17 cellular contexts compared by ENCODE assay signal in the genomic region with DNA sequence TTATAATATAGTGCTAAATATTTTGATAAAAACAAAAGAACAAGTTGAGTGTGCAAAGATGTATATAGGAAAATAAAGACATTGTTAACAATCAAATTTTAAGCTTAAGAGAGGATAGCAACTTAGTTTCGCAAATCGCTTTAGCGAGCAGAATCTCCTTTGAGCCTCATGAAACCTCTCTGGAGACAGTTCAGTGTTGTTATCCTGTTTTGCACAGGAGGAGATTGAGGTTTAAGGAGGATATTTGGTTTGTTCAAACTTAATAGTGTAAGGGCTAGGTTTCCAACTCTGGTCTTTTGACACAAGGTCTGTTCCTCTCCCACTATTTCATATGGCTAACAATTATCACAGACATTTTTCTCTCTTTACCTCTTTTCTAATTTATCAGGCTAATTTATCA.
"Had no signal": no experiment of that assay in that cellular context is flagged by ENCODE, and none has a peak within 500 bp of the region (broad histone marks: within the 10 kb centered on the region; RNA-seq: fewer than 3 reads in every experiment).

No MANE protein-coding gene starts in this region.

- H3K9me3 ChIP-seq: body of pancreas, gastrocnemius medialis, psoas muscle, stomach, thoracic aorta had no signal

- H3K27ac Mint-ChIP-seq: activated CD4-positive, alpha-beta T cell treated with anti-CD3 and anti-CD28 coated beads for 36 hours; nephron progenitor cell had no signal

- H3K4me1 ChIP-seq: body of pancreas, gastrocnemius medialis, left lung, psoas muscle, stomach had no signal

- H3K4me1 Mint-ChIP-seq: activated CD4-positive, alpha-beta T cell treated with anti-CD3 and anti-CD28 coated beads for 36 hours; central memory CD8-positive, alpha-beta T cell; nephron progenitor cell had no signal

- H3K27me3 ChIP-seq: body of pancreas, gastrocnemius medialis, left lung, stomach had no signal

- H3K4me3 ChIP-seq: body of pancreas, gastrocnemius medialis, left lung, psoas muscle, stomach, thoracic aorta had no signal

- DNase-seq: activated CD4-positive, alpha-beta T cell treated with anti-CD3 and anti-CD28 coated beads for 36 hours; activated CD8-positive, alpha-beta memory T cell treated with anti-CD3 and anti-CD28 coated beads for 24 hours; activated naive CD4-positive, alpha-beta T cell treated with Interleukin-2 at 50 U/mL for 16 hours; body of pancreas; effector memory CD4-positive, alpha-beta T cell; gastrocnemius medialis; left lung; nephron progenitor cell; psoas muscle; stimulated activated CD4-positive, alpha-beta T cell treated with anti-CD3 and anti-CD28 coated beads, Interleukin-4, amount 100 ng/mL, for 1 hour; stomach; WERI-Rb-1 had no signal

- H3K36me3 ChIP-seq: gastrocnemius medialis, left lung, stomach, thoracic aorta, WERI-Rb-1 had no signal

- FAIRE-seq: keratinocyte, urothelium cell line had no signal

- H3K27me3 Mint-ChIP-seq: activated CD4-positive, alpha-beta T cell treated with anti-CD3 and anti-CD28 coated beads for 36 hours; central memory CD8-positive, alpha-beta T cell had no signal

- H3K4me3 Mint-ChIP-seq: activated CD4-positive, alpha-beta T cell treated with anti-CD3 and anti-CD28 coated beads for 36 hours; central memory CD8-positive, alpha-beta T cell; nephron progenitor cell had no signal

- ATAC-seq: activated CD4-positive, alpha-beta T cell treated with anti-CD3 and anti-CD28 coated beads for 36 hours; body of pancreas; gastrocnemius medialis; left lung; psoas muscle had no signal

- H3K9me3 Mint-ChIP-seq: nephron progenitor cell had no signal

- H3K27ac ChIP-seq: body of pancreas, epithelial cell of prostate, gastrocnemius medialis, left lung, psoas muscle, stomach, thoracic aorta, WERI-Rb-1 had no signal
